Comparison of ENCODE assay signal across 33 cellular contexts in the genomic region with DNA sequence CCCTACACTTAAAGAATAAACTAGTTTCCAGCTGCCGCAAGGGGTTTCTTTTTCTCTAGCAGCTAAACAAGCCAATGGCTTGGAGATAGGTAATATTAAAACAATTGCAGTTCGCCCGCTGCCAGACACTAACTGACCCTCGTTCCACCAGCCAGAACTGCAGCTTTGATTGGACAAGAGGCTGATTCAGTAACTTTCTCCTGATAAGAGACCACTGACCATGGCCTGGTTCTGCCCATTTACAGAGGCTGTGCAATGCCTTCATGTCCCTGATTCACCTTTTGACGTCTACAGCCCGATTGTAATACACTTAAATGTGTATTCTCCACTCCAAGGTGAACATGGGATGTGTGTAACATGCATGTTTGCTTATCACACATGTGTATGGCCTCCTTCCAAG.
"Had no signal": no experiment of that assay in that cellular context is flagged by ENCODE, and none has a peak within 500 bp of the region (broad histone marks: within the 10 kb centered on the region; RNA-seq: fewer than 3 reads in every experiment).

No MANE protein-coding gene starts in this region.

- H3K4me3 ChIP-seq: MG63 had no signal

- DNase-seq: Karpas-422, Kasumi-1, MG63, MM.1S, MV-4-11, NCI-H1048, NCI-H1092, NCI-H1092 treated with DMSO at 0.1 percent for 48 hours, NCI-H1105, NCI-H1105 treated with DMSO at 0.1 percent for 48 hours, NCI-H1417 treated with DMSO at 0.1 percent for 48 hours, NCI-H1436, NCI-H1436 treated with DMSO at 0.1 percent for 48 hours, NCI-H146, NCI-H1694, NCI-H1694 treated with DMSO at 0.1 percent for 48 hours, NCI-H187, NCI-H187 treated with DMSO at 0.1 percent for 48 hours, NCI-H1930, NCI-H2029, NCI-H2029 treated with DMSO at 0.1 percent for 48 hours, NCI-H2081, NCI-H2081 treated with DMSO at 0.1 percent for 48 hours, NCI-H2107, NCI-H2171, NCI-H2171 treated with DMSO at 0.1 percent for 48 hours, NCI-H2227 treated with DMSO at 0.1 percent for 48 hours, NCI-H226, NCI-H345, NCI-H446, NCI-H446 treated with DMSO at 0.1 percent for 48 hours, NCI-H510A, NCI-H510A treated with DMSO at 0.1 percent for 48 hours had no signal

- H3K36me3 ChIP-seq: MG63 had no signal

- H3K9me3 ChIP-seq: MG63 had no signal
